ENCODE assay signal across 1 cellular context in genomic region chr14:60247994-60248696, GRCh38.
TF ChIP-seq lines count a peak whose summit lies in the region.

No MANE protein-coding gene starts in this region.

TF ChIP-seq in SK-N-SH, 30 proteins besides CTCF, POLR2A, EP300 and RAD21 (continued from another document):
- TF ChIP-seq REST (IDR thresholded peaks at IDR 0.05; ENCODE audit: low read depth, low read length) (no peak), IRF3 (IDR thresholded peaks at IDR 0.05; ENCODE audit: low read depth, low read length) (peak; percentile 19; the same call in 1 of the 2 replicates)
TF ChIP-seq in SK-N-SH: peak in this region for 7.
